Comparison of ENCODE assay signal across 8 cellular contexts in the genomic region with DNA sequence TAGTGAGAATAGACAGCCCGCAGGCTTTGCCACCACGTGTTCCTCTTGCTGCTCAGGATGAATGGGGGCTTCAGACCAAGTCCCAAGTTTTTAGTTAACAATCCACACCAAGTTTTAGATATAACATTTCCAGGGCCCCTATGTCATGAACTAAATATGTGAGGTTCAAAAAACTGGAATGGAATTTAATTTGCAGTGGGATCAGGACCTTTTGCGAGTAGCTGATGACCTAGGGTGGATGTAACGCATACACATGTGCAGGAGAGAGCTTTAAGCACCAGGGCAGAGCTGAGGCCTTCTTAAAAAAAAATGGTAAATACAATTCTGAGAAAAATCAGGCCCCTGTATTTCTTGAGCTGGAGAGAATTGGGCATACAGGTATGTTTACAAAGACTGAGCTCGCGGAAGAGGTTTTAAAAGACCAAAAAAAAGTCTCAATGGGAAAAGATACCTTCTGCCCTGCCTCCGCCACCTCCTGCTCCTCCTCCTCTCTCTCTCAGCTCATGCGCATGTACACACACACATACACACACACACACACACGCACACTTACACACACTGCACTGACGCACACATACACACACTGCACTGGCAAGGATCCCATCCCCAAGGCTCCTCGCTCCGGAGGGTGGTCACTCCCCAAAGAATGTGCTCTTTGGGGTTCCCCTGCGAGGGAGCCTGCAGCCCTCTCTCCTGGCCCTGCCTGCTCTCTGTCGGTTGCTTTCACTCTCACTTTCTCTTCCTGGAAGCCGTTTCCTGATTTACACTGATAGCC. TPM values are rescaled to one million over a fixed set of nuclear protein-coding genes. Genes with fewer than 3 reads are reported as not detected.
DNase-seq lines count a peak whose midpoint lies in the region; ATAC-seq, FAIRE-seq and TF ChIP-seq lines count a peak whose summit lies in the region.

No MANE protein-coding gene starts in this region.

- H3K4me1 ChIP-seq in body of pancreas (peaks cover 27% of the 10 kb centered on the region), left lung (peaks cover 0 to 11% of the 10 kb centered on the region in 2 donors)

- intact Hi-C loops in body of pancreas (cut with DNase I), result no loop called here
- intact Hi-C loops in left lung (cut with DNase I), result no loop called here

- H3K36me3 ChIP-seq in body of pancreas (replicated peaks in 1 of 2; ENCODE audit: insufficient read depth in 1 of 2, low read depth in 2 of 2), result no peaks in the 10 kb centered on the region
- H3K36me3 ChIP-seq in left lung, result no peaks in the 10 kb centered on the region

- H3K9me3 ChIP-seq in body of pancreas, result no peaks in the 10 kb centered on the region
- H3K9me3 ChIP-seq in left lung, result no peaks in the 10 kb centered on the region

- H3K27ac ChIP-seq in body of pancreas (peak overlapping the region; percentile 63 to 83 (median 80)), left lung (peak overlapping the region; percentile 8 to 14)

- ATAC-seq in HG02571 (IDR thresholded peaks at IDR 0.05; ENCODE audit: unreplicated experiment) (peak; percentile 55), body of pancreas (peak; percentile 68), left lung (peak; percentile 95)

- no peak for FAIRE-seq in GM12892 (lab: Jason Lieb, UNC)

- TF ChIP-seq CTCF in body of pancreas (IDR thresholded peaks at IDR 0.05) (no peak), left lung (IDR thresholded peaks at IDR 0.05) (no peak)

- 4% methylated on average over 15 of the region's 15 CpGs for WGBS in body of pancreas, 2 donors

- no peaks in the 10 kb centered on the region for H3K27me3 ChIP-seq in body of pancreas
- H3K27me3 ChIP-seq in left lung, result no peaks in the 10 kb centered on the region

- TF ChIP-seq POLR2A in GM12892 (IDR thresholded peaks at IDR 0.05; ENCODE audit: low read depth, low read length) (no peak), body of pancreas (IDR thresholded peaks at IDR 0.05) (peak in 2 of 3 donors; percentile 68)

- peak overlapping the region in 1 of 2 donors; percentile 41 for H3K4me3 ChIP-seq in body of pancreas
- H3K4me3 ChIP-seq in left lung, result peak overlapping the region; percentile 19 to 40

- DNase-seq in GM12892 (ENCODE audit: insufficient read length) (peak; percentile 21), RPMI7951 (ENCODE audit: low read depth) (peak; percentile 43), body of pancreas (peak; percentile 61 to 74 (median 68)), left lung (peak; percentile 54 to 78), NCI-H2029 treated with DMSO at 0.1 percent for 48 hours (lab: John Stamatoyannopoulos, UW) (no peak), HT-29 (ENCODE audit: low spot score) (no peak)
- DNase-seq in stimulated activated CD4-positive, alpha-beta T cell treated with anti-CD3 and anti-CD28 coated beads, Interleukin-4, amount 100 ng/mL, for 4 hours, result peak; percentile 19 to 34

RNA-seq across cellular contexts. Expression of a gene that starts 48.2 kb away (rescaled TPM):
- 1.7 TPM for polyA plus RNA-seq in GM12892 (2012; ENCODE audit: missing spikeins)
- 3.0 and 5.9 TPM in 2 replicates for total RNA-seq in RPMI7951 (2014; rRNA removed; shearing (Covaris generic))
- total RNA-seq in body of pancreas (10 to 100 TPM; 34.8 to 55.7 TPM), left lung (10 to 100 TPM; 38.7 to 41.0 TPM)
- total RNA-seq in HT-29 (2014; rRNA removed; shearing (Covaris generic)), result 31.6 and 33.2 TPM in 2 replicates

Comparison
In these comparisons a context has a peak if more than half of its experiments do, and no peak if none do; other contexts are left out.
1. DNase-seq: peak in GM12892 (single experiment), RPMI7951 (single experiment), body of pancreas (4 of 4), left lung (2 of 2) and stimulated activated CD4-positive, alpha-beta T cell treated with anti-CD3 and anti-CD28 coated beads, Interleukin-4, amount 100 ng/mL, for 4 hours (2 of 2); none in NCI-H2029 treated with DMSO at 0.1 percent for 48 hours (single experiment) and HT-29 (single experiment).
2. Peak in every context shown above with its lines, with median percentiles within 50 percentile points of each other: ATAC-seq.